In genomic region chr4:1674682-1675081, GRCh38 we compare ENCODE assay signal across 22 cellular contexts. TPM values are rescaled to one million over a fixed set of nuclear protein-coding genes. Genes with fewer than 3 reads are reported as not detected.
A peak's percentile ranks its signal among the peaks of the same experiment; 100 is the strongest.
DNase-seq lines count a peak whose midpoint lies in the region; ATAC-seq, FAIRE-seq and TF ChIP-seq lines count a peak whose summit lies in the region.
"Had no signal": no experiment of that assay in that cellular context is flagged by ENCODE, and none has a peak within 500 bp of the region (broad histone marks: within the 10 kb centered on the region; RNA-seq: fewer than 3 reads in every experiment).

No MANE protein-coding gene starts in this region.

- H4K20me1 ChIP-seq in K562 (replicated peaks; ENCODE audit: control insufficient read depth, insufficient read depth, low read length), result no peaks in the 10 kb centered on the region

- intact Hi-C loops in K562 (cut with micrococcal nuclease) (no loop called here), psoas muscle (cut with DNase I) (no loop called here)

- TF ChIP-seq RAD21 in K562 (CRISPR knock-in tag; conservative IDR thresholded peaks at IDR 0.05 in 1 of 2, IDR thresholded peaks at IDR 0.05 in 1 of 2), result no peak

- H3K27ac ChIP-seq in K562 (ENCODE audit: extremely low read depth, low read depth, low read length) (no peak overlapping the region), psoas muscle (no peak overlapping the region)
- H3K27ac ChIP-seq: GM23248 had no signal

- H3K27ac Mint-ChIP-seq in activated naive CD4-positive, alpha-beta T cell treated with anti-CD3 and anti-CD28 coated beads, Interleukin-2, amount 50 U/mL, for 24 hours, result peak overlapping the region; percentile 46
- H3K27ac Mint-ChIP-seq in immature natural killer cell, result no peak overlapping the region
- H3K27ac Mint-ChIP-seq: CD4-positive, CD25-positive, alpha-beta regulatory T cell had no signal

- H3K9me1 ChIP-seq in K562 (ENCODE audit: control insufficient read depth, insufficient read depth, low read length), result no peaks in the 10 kb centered on the region

- no peaks in the 10 kb centered on the region for H3K27me3 Mint-ChIP-seq in activated naive CD4-positive, alpha-beta T cell treated with anti-CD3 and anti-CD28 coated beads, Interleukin-2, amount 50 U/mL, for 24 hours
- peaks cover 0 to 3% (median 2%) of the 10 kb centered on the region in 3 donors for H3K27me3 Mint-ChIP-seq in immature natural killer cell (ENCODE audit: low read depth in 3 of 3)
- H3K27me3 Mint-ChIP-seq: CD4-positive, CD25-positive, alpha-beta regulatory T cell had no signal

- peaks cover 15 to 50% of the 10 kb centered on the region in 2 experiments for H3K4me1 ChIP-seq in K562 (replicated peaks in 1 of 2; ENCODE audit: control insufficient read depth in 2 of 2, insufficient read depth in 2 of 2, low read length in 2 of 2)
- H3K4me1 ChIP-seq in psoas muscle, result no peaks in the 10 kb centered on the region

- no TSS peak for BruUV-seq in K562 (replicated peaks; lab: Mats Ljungman, UMichigan)

- no peaks in the 10 kb centered on the region for H3K79me2 ChIP-seq in K562 (ENCODE audit: control insufficient read depth, insufficient read depth, low read length)

- H3K27me3 ChIP-seq in K562 (ENCODE audit: control insufficient read depth in 2 of 2, insufficient read depth in 2 of 2, low read length in 2 of 2), result no peaks in the 10 kb centered on the region
- no peaks in the 10 kb centered on the region for H3K27me3 ChIP-seq in psoas muscle (ENCODE audit: insufficient read depth in 3 of 3, low read length in 2 of 3)
- H3K27me3 ChIP-seq: BE2C had no signal

- POLR2A ChIA-PET in K562 (lab: Yijun Ruan, JAX), result interaction anchor here (1.0 to 1.1 kb wide), 2 partner anchors 15 to 259 kb away, joined by 3 read pairs; no protein-coding TSS in a partner anchor

- ATAC-seq in K562 (no peak), psoas muscle (no peak)

- TF ChIP-seq CTCF in K562 (IDR thresholded peaks at IDR 0.05 in 2 of 3, conservative IDR thresholded peaks at IDR 0.05 in 1 of 3; ENCODE audit: insufficient read depth in 2 of 3, low read depth in 1 of 3, low read length in 3 of 3) (no peak), psoas muscle (IDR thresholded peaks at IDR 0.05) (no peak)

- H3K9me3 ChIP-seq in K562 (replicated peaks; ENCODE audit: control insufficient read depth, insufficient read depth, low read depth, low read length) (no peaks in the 10 kb centered on the region), psoas muscle (no peaks in the 10 kb centered on the region)
- H3K9me3 ChIP-seq: BE2C had no signal

- H3K9ac ChIP-seq in K562 (ENCODE audit: insufficient read depth in 1 of 2, low read depth in 2 of 2, low read length in 2 of 2), result peak overlapping the region in 1 of 2 experiments; percentile 69; a peak in 1 of 4 replicates
- H3K9ac ChIP-seq: GM23248 had no signal

- H3K9me3 Mint-ChIP-seq in activated naive CD4-positive, alpha-beta T cell treated with anti-CD3 and anti-CD28 coated beads, Interleukin-2, amount 50 U/mL, for 24 hours, result no peaks in the 10 kb centered on the region
- H3K9me3 Mint-ChIP-seq in immature natural killer cell, result no peaks in the 10 kb centered on the region
- H3K9me3 Mint-ChIP-seq: CD4-positive, CD25-positive, alpha-beta regulatory T cell had no signal

- no peak for TF ChIP-seq POLR2A in K562 (conservative IDR thresholded peaks at IDR 0.05)
- TF ChIP-seq POLR2A in H54 (IDR thresholded peaks at IDR 0.05; ENCODE audit: low read depth, low read length), result no peak

- no peak overlapping the region for H3K4me3 Mint-ChIP-seq in activated naive CD4-positive, alpha-beta T cell treated with anti-CD3 and anti-CD28 coated beads, Interleukin-2, amount 50 U/mL, for 24 hours
- no peak overlapping the region for H3K4me3 Mint-ChIP-seq in immature natural killer cell
- H3K4me3 Mint-ChIP-seq: CD4-positive, CD25-positive, alpha-beta regulatory T cell had no signal

- in situ Hi-C loops in K562 (cut with MboI), result no loop called here

- H3K36me3 ChIP-seq in K562 (ENCODE audit: control insufficient read depth, insufficient read depth, low read length) (no peaks in the 10 kb centered on the region), psoas muscle (ENCODE audit: insufficient read depth in 1 of 2, low read depth in 1 of 2) (no peaks in the 10 kb centered on the region)
- H3K36me3 ChIP-seq: BE2C had no signal

- no peak for TF ChIP-seq EP300 in K562 (IDR thresholded peaks at IDR 0.05; ENCODE audit: low read length)

- no peak overlapping the region for H2AFZ ChIP-seq in K562 (ENCODE audit: low read depth, low read length)
- H2AFZ ChIP-seq: GM23248 had no signal

- DNase-seq in activated naive CD4-positive, alpha-beta T cell treated with Interleukin-2 at 50 U/mL for 16 hours, result no peak
- DNase-seq in K562 (ENCODE audit: extremely low read depth in 1 of 4, low spot score in 3 of 4) (no peak), iris pigment epithelial cell (ENCODE audit: low read depth) (peak; percentile 38), superior temporal gyrus (ENCODE audit: extremely low spot score) (peak; percentile 72), psoas muscle (no peak), H54 (ENCODE audit: insufficient read length, low spot score) (no peak), immature natural killer cell (no peak)
- DNase-seq: CD4-positive, CD25-positive, alpha-beta regulatory T cell; COR-L47; DMS 273 treated with DMSO at 0.1 percent for 48 hours; DND-41; GDM1; GM23248; NCI-H1417 treated with DMSO at 0.1 percent for 48 hours; NCI-H187 treated with DMSO at 0.1 percent for 48 hours; NCI-H2227 treated with DMSO at 0.1 percent for 48 hours; NCI-H510A treated with DMSO at 0.1 percent for 48 hours; NCI-H774; RPMI8226 had no signal

- H3K4me1 Mint-ChIP-seq in activated naive CD4-positive, alpha-beta T cell treated with anti-CD3 and anti-CD28 coated beads, Interleukin-2, amount 50 U/mL, for 24 hours, result no peaks in the 10 kb centered on the region
- no peaks in the 10 kb centered on the region for H3K4me1 Mint-ChIP-seq in immature natural killer cell
- H3K4me1 Mint-ChIP-seq: CD4-positive, CD25-positive, alpha-beta regulatory T cell had no signal

- CTCF ChIA-PET in K562 (lab: Yijun Ruan, JAX; ENCODE audit: low intra/inter-chr PET ratio), result no interaction called here

- 42% methylated on average over 9 of the region's 9 CpGs for WGBS in K562 (ENCODE audit: insufficient coverage, low coverage, missing lambda C conversion rate)
- WGBS in psoas muscle, 3 donors, result 61 to 69% (median 69%) methylated on average over 9 of the region's 9 CpGs

- no peak overlapping the region for H3K4me3 ChIP-seq in K562
- H3K4me3 ChIP-seq in psoas muscle, result no peak overlapping the region
- H3K4me3 ChIP-seq: GM23248 had no signal

- FAIRE-seq in K562 (lab: Jason Lieb, UNC) (no peak), H54 (lab: Jason Lieb, UNC) (no peak)
- FAIRE-seq: GM19239 had no signal

- H3K36me3 Mint-ChIP-seq in activated naive CD4-positive, alpha-beta T cell treated with anti-CD3 and anti-CD28 coated beads, Interleukin-2, amount 50 U/mL, for 24 hours, result peaks cover 1% of the 10 kb centered on the region
- no peaks in the 10 kb centered on the region for H3K36me3 Mint-ChIP-seq in immature natural killer cell

- H3K4me2 ChIP-seq in K562 (ENCODE audit: insufficient read depth, low read length), result no peak overlapping the region

RNA-seq across cellular contexts. Expression of gene FAM53A, which starts 9.4 kb away (rescaled TPM):
- total RNA-seq in K562 (2011; cell fraction: chromatin; rRNA removed; ENCODE audit: low replicate concordance), result 3.4 and 8.9 TPM in 2 replicates
- 2.8 and 3.7 TPM in 2 replicates for total RNA-seq in K562 (2011; cell fraction: nucleolus; rRNA removed)
- 2.1 and 2.4 TPM in 2 replicates for total RNA-seq in K562 (2011; cell fraction: nucleoplasm; rRNA removed)
- total RNA-seq in K562 (2014; rRNA removed), result 1.8 and 2.6 TPM in 2 replicates
- 0.76 TPM in 1 of 2 replicates, not detected in the other for total RNA-seq in K562 (2014; rRNA removed; fragmentation: Illumina TruSeq; extraction: Trizol)
- 1.1 TPM in 2 replicates for total RNA-seq in K562 (2015; rRNA removed; fragmentation: Illumina TruSeq; extraction: Trizol)
- 1.6 and 2.0 TPM in 2 replicates for total RNA-seq in K562 (2021)
- polyA plus RNA-seq in K562 (2011; rRNA removed), result 0.53 and 1.3 TPM in 2 replicates
- polyA plus RNA-seq in K562 (2011; cell fraction: cytosol; rRNA removed), result 1.7 and 2.5 TPM in 2 replicates
- polyA plus RNA-seq in K562 (2011; cell fraction: nucleus; rRNA removed), result 1.9 and 2.9 TPM in 2 replicates
- 1.4 and 2.1 TPM in 2 replicates for polyA plus RNA-seq in K562 (2012)
- polyA plus RNA-seq in K562 (2014; fragmentation: Illumina TruSeq; extraction: Trizol), result 0.62 and 1.4 TPM in 2 replicates
- polyA plus RNA-seq in K562 (2014; fragmentation: Nextera tagmentation; extraction: Ambion mirVana), result not detected
- 1.4 and 2.7 TPM in 2 replicates for polyA plus RNA-seq in K562 (2014; rRNA removed)
- 0.45 and 1.1 TPM in 2 replicates for polyA minus RNA-seq in K562 (2011; rRNA and poly(A)+ RNA removed)
- polyA minus RNA-seq in K562 (2011; cell fraction: cytosol; rRNA and poly(A)+ RNA removed), result 2.6 and 3.8 TPM in 2 replicates
- polyA minus RNA-seq in K562 (2011; cell fraction: nucleus; rRNA and poly(A)+ RNA removed), result 1.00 and 1.8 TPM in 2 replicates
- 1 to 10 TPM in 3 of 4 donors, under 1 TPM in 1; 0.71 to 1.9 (median 1.4) TPM for total RNA-seq in psoas muscle
- polyA plus RNA-seq in psoas muscle, result 1 to 10 TPM in 2 of 3 donors, under 1 TPM in 1; 0.76 to 1.4 (median 1.3) TPM
- 1 to 10 TPM in 1 of 3 donors, under 1 TPM in 2; 0.38 to 2.6 (median 0.83) TPM for polyA plus RNA-seq in immature natural killer cell

RNA-seq across cellular contexts. Expression of gene SLBP, which starts 37.4 kb away (rescaled TPM):
- 30.7 and 52.5 TPM in 2 replicates for total RNA-seq in K562 (2011; cell fraction: chromatin; rRNA removed; ENCODE audit: low replicate concordance)
- total RNA-seq in K562 (2011; cell fraction: nucleolus; rRNA removed), result 27.1 and 28.9 TPM in 2 replicates
- total RNA-seq in K562 (2011; cell fraction: nucleoplasm; rRNA removed), result 42.8 and 65.1 TPM in 2 replicates
- total RNA-seq in K562 (2014; rRNA removed) (185 and 221 TPM in 2 replicates), K562 (2014; rRNA removed; fragmentation: Illumina TruSeq; extraction: Trizol) (161 and 175 TPM in 2 replicates), K562 (2015; rRNA removed; fragmentation: Illumina TruSeq; extraction: Trizol) (148 and 164 TPM in 2 replicates), K562 (2021) (123 and 128 TPM in 2 replicates), psoas muscle (10 to 100 TPM; 15.5 to 17.1 (median 16.2) TPM)
- polyA plus RNA-seq in K562 (2011; rRNA removed) (121 and 191 TPM in 2 replicates), K562 (2014; fragmentation: Illumina TruSeq; extraction: Trizol) (171 and 214 TPM in 2 replicates), K562 (2014; fragmentation: Nextera tagmentation; extraction: Ambion mirVana) (10 to 100 TPM; 49.4 to 81.8 TPM), K562 (2014; rRNA removed) (157 and 162 TPM in 2 replicates), psoas muscle (10 to 100 TPM; 15.4 to 18.8 (median 18.6) TPM), immature natural killer cell (10 to 100 TPM; 59.0 to 71.6 (median 61.7) TPM)
- 86.2 and 92.0 TPM in 2 replicates for polyA plus RNA-seq in K562 (2011; cell fraction: cytosol; rRNA removed)
- 39.9 and 51.3 TPM in 2 replicates for polyA plus RNA-seq in K562 (2011; cell fraction: nucleus; rRNA removed)
- 91.7 and 104 TPM in 2 replicates for polyA plus RNA-seq in K562 (2012)
- polyA minus RNA-seq in K562 (2011; rRNA and poly(A)+ RNA removed), result 103 and 121 TPM in 2 replicates
- 51.2 and 63.8 TPM in 2 replicates for polyA minus RNA-seq in K562 (2011; cell fraction: cytosol; rRNA and poly(A)+ RNA removed)
- polyA minus RNA-seq in K562 (2011; cell fraction: nucleus; rRNA and poly(A)+ RNA removed), result 14.9 and 23.8 TPM in 2 replicates

RNA-seq across cellular contexts. Expression of gene TMEM129, which starts 46.4 kb away (rescaled TPM):
- 25.4 and 79.9 TPM in 2 replicates for total RNA-seq in K562 (2011; cell fraction: chromatin; rRNA removed; ENCODE audit: low replicate concordance)
- 85.2 and 91.1 TPM in 2 replicates for total RNA-seq in K562 (2011; cell fraction: nucleolus; rRNA removed)
- 51.7 and 55.1 TPM in 2 replicates for total RNA-seq in K562 (2011; cell fraction: nucleoplasm; rRNA removed)
- 34.3 and 44.0 TPM in 2 replicates for total RNA-seq in K562 (2014; rRNA removed)
- 5.8 and 7.8 TPM in 2 replicates for total RNA-seq in K562 (2014; rRNA removed; fragmentation: Illumina TruSeq; extraction: Trizol)
- 18.4 and 20.4 TPM in 2 replicates for total RNA-seq in K562 (2015; rRNA removed; fragmentation: Illumina TruSeq; extraction: Trizol)
- total RNA-seq in K562 (2021), result 40.0 and 40.3 TPM in 2 replicates
- 17.9 and 28.9 TPM in 2 replicates for polyA plus RNA-seq in K562 (2011; rRNA removed)
- polyA plus RNA-seq in K562 (2011; cell fraction: cytosol; rRNA removed), result 37.3 and 93.7 TPM in 2 replicates
- polyA plus RNA-seq in K562 (2011; cell fraction: nucleus; rRNA removed), result 100 and 135 TPM in 2 replicates
- polyA plus RNA-seq in K562 (2012), result 23.2 and 37.4 TPM in 2 replicates
- 18.8 and 24.3 TPM in 2 replicates for polyA plus RNA-seq in K562 (2014; fragmentation: Illumina TruSeq; extraction: Trizol)
- polyA plus RNA-seq in K562 (2014; fragmentation: Nextera tagmentation; extraction: Ambion mirVana), result under 1 TPM; 0.34 to 0.53 TPM
- polyA plus RNA-seq in K562 (2014; rRNA removed), result 42.9 and 47.2 TPM in 2 replicates
- polyA minus RNA-seq in K562 (2011; rRNA and poly(A)+ RNA removed), result 5.4 and 10.2 TPM in 2 replicates
- polyA minus RNA-seq in K562 (2011; cell fraction: cytosol; rRNA and poly(A)+ RNA removed), result 23.7 and 31.6 TPM in 2 replicates
- polyA minus RNA-seq in K562 (2011; cell fraction: nucleus; rRNA and poly(A)+ RNA removed), result 19.1 and 20.1 TPM in 2 replicates
- 10 to 100 TPM; 11.8 to 43.6 (median 27.0) TPM for total RNA-seq in psoas muscle
- polyA plus RNA-seq in psoas muscle, result 10 to 100 TPM; 31.6 to 40.3 (median 32.9) TPM
- 10 to 100 TPM; 25.5 to 37.9 (median 37.3) TPM for polyA plus RNA-seq in immature natural killer cell

RNA-seq across cellular contexts. Expression of gene TACC3, which starts 46.6 kb away (rescaled TPM):
- total RNA-seq in K562 (2011; cell fraction: chromatin; rRNA removed; ENCODE audit: low replicate concordance), result 114 and 225 TPM in 2 replicates
- 114 and 126 TPM in 2 replicates for total RNA-seq in K562 (2011; cell fraction: nucleolus; rRNA removed)
- 94.5 and 103 TPM in 2 replicates for total RNA-seq in K562 (2011; cell fraction: nucleoplasm; rRNA removed)
- total RNA-seq in K562 (2014; rRNA removed) (66.3 and 80.2 TPM in 2 replicates), K562 (2014; rRNA removed; fragmentation: Illumina TruSeq; extraction: Trizol) (47.1 and 49.7 TPM in 2 replicates), K562 (2015; rRNA removed; fragmentation: Illumina TruSeq; extraction: Trizol) (52.1 and 55.6 TPM in 2 replicates), K562 (2021) (112 and 122 TPM in 2 replicates), psoas muscle (1 to 10 TPM; 2.7 to 3.5 (median 3.0) TPM)
- polyA plus RNA-seq in K562 (2011; rRNA removed) (50.3 and 50.8 TPM in 2 replicates), K562 (2014; fragmentation: Illumina TruSeq; extraction: Trizol) (95.2 and 122 TPM in 2 replicates), K562 (2014; fragmentation: Nextera tagmentation; extraction: Ambion mirVana) (1 to 10 TPM; 1.9 to 2.8 TPM), K562 (2014; rRNA removed) (90.1 and 102 TPM in 2 replicates), psoas muscle (1 to 10 TPM; 2.2 to 4.8 (median 2.6) TPM), immature natural killer cell (10 to 100 TPM in 1 of 3 donors, 1 to 10 TPM in 2; 5.0 to 11.9 (median 7.3) TPM)
- polyA plus RNA-seq in K562 (2011; cell fraction: cytosol; rRNA removed), result 45.2 and 61.0 TPM in 2 replicates
- polyA plus RNA-seq in K562 (2011; cell fraction: nucleus; rRNA removed), result 150 and 212 TPM in 2 replicates
- polyA plus RNA-seq in K562 (2012), result 93.9 and 100.0 TPM in 2 replicates
- 16.5 and 18.3 TPM in 2 replicates for polyA minus RNA-seq in K562 (2011; rRNA and poly(A)+ RNA removed)
- polyA minus RNA-seq in K562 (2011; cell fraction: cytosol; rRNA and poly(A)+ RNA removed), result 37.4 and 55.6 TPM in 2 replicates
- 40.5 and 49.1 TPM in 2 replicates for polyA minus RNA-seq in K562 (2011; cell fraction: nucleus; rRNA and poly(A)+ RNA removed)

Comparison
In these comparisons a context has a peak if more than half of its experiments do, and no peak if none do; other contexts are left out.
1. DNase-seq: peak in iris pigment epithelial cell (single experiment) and superior temporal gyrus (single experiment); none in activated naive CD4-positive, alpha-beta T cell treated with Interleukin-2 at 50 U/mL for 16 hours (single experiment), K562 (0 of 4), psoas muscle (0 of 2), H54 (single experiment) and immature natural killer cell (0 of 3).